ENCODE assay signal across 32 cellular contexts in genomic region chr7:98242342-98242741, GRCh38. TPM values are rescaled to one million over a fixed set of nuclear protein-coding genes. Genes with fewer than 3 reads are reported as not detected.
"Had no signal": no experiment of that assay in that cellular context is flagged by ENCODE, and none has a peak within 500 bp of the region (broad histone marks: within the 10 kb centered on the region; RNA-seq: fewer than 3 reads in every experiment).

No MANE protein-coding gene starts in this region.

- H3K27me3 ChIP-seq: adrenal gland, body of pancreas, cardiac muscle cell, colonic mucosa, esophagus squamous epithelium, gastroesophageal sphincter had no signal

- H3K27ac ChIP-seq: adrenal gland, body of pancreas, cardiac muscle cell, colonic mucosa, epithelial cell of prostate, esophagus squamous epithelium, gastroesophageal sphincter had no signal

- DNase-seq: activated CD4-positive, alpha-beta memory T cell treated with anti-CD3 and anti-CD28 coated beads for 36 hours; activated CD4-positive, alpha-beta T cell treated with anti-CD3 and anti-CD28 coated beads for 36 hours; activated CD4-positive, alpha-beta T cell treated with anti-CD3 and anti-CD28 coated beads, Interleukin-2, amount 10 ng/mL, durations not matched to agents 24 days and 14 days; activated CD4-positive, CD25-positive, alpha-beta regulatory T cell; activated CD4-positive, CD25-positive, alpha-beta regulatory T cell treated with anti-CD3 and anti-CD28 coated beads, Interleukin-2, amount 50 U/mL, for 72 hours; activated CD8-positive, alpha-beta memory T cell treated with anti-CD3 and anti-CD28 coated beads, Interleukin-2, amount 10 ng/mL, durations not matched to agents 7 days and 5 days; activated CD8-positive, alpha-beta memory T cell treated with anti-CD3 and anti-CD28 coated beads, Interleukin-2, amount 50 U/mL, for 4 hours; activated CD8-positive, alpha-beta T cell treated with anti-CD3 and anti-CD28 coated beads, Interleukin-2, amount 10 ng/mL, durations not matched to agents 7 days and 5 days; activated effector memory CD4-positive, alpha-beta T cell treated with anti-CD3 and anti-CD28 coated beads, Interleukin-2, amount 50 U/mL, for 16 hours; activated naive CD4-positive, alpha-beta T cell treated with anti-CD3 and anti-CD28 coated beads for 36 hours; activated naive CD8-positive, alpha-beta T cell treated with anti-CD3 and anti-CD28 coated beads for 36 hours; activated naive CD8-positive, alpha-beta T cell treated with anti-CD3 and anti-CD28 coated beads, Interleukin-2, amount 50 U/mL, for 24 hours; activated T-cell treated with anti-CD3 and anti-CD28 coated beads, Interleukin-2, amount 50 U/mL, for 1 hour; activated T-cell treated with anti-CD3 and anti-CD28 coated beads, Interleukin-2, amount 50 U/mL, for 48 hours; adrenal gland; aorta; body of pancreas; central memory CD4-positive, alpha-beta T cell; cerebellar nuclear complex; colonic mucosa; effector CD8-positive, alpha-beta T cell; esophagus squamous epithelium; foreskin melanocyte; head of caudate nucleus; T-helper 17 cell; T1000 had no signal

- FAIRE-seq: endometrium, endothelial cell of umbilical vein had no signal

- H3K36me3 ChIP-seq: cardiac muscle cell, colonic mucosa had no signal

- H3K4me3 ChIP-seq: adrenal gland, body of pancreas, cardiac muscle cell, colonic mucosa, esophagus squamous epithelium, gastroesophageal sphincter had no signal

- H3K4me1 ChIP-seq: colonic mucosa had no signal

- ATAC-seq: activated CD4-positive, alpha-beta T cell treated with anti-CD3 and anti-CD28 coated beads for 36 hours; activated CD8-positive, alpha-beta memory T cell treated with anti-CD3 and anti-CD28 coated beads, Interleukin-2, amount 10 ng/mL, durations not matched to agents 7 days and 5 days; activated naive CD8-positive, alpha-beta T cell treated with anti-CD3 and anti-CD28 coated beads, Interleukin-2, amount 50 U/mL, for 24 hours; body of pancreas; gastroesophageal sphincter; T-helper 17 cell had no signal

- H3K9me3 ChIP-seq: adrenal gland, body of pancreas, colonic mucosa, esophagus squamous epithelium, gastroesophageal sphincter had no signal

RNA-seq across cellular contexts. Expression of gene BHLHA15, which starts 31.1 kb away (rescaled TPM):
- total RNA-seq: activated CD8-positive, alpha-beta T cell treated with anti-CD3 and anti-CD28 coated beads, Interleukin-2, amount 10 ng/mL, durations not matched to agents 7 days and 5 days; aorta; T-helper 17 cell had no signal
- polyA plus RNA-seq: cardiac muscle cell, fibroblast of lung had no signal
